Comparison of ENCODE assay signal across 8 cellular contexts in genomic region chr11:125871391-125872137, GRCh38. TPM values are rescaled to one million over a fixed set of nuclear protein-coding genes. Genes with fewer than 3 reads are reported as not detected.
A peak's percentile ranks its signal among the peaks of the same experiment; 100 is the strongest.
DNase-seq lines count a peak whose midpoint lies in the region; ATAC-seq and TF ChIP-seq lines count a peak whose summit lies in the region.

No MANE protein-coding gene starts in this region.

- 0 out of 2 replicates have a peak, but pooled peaks cover 4% of the 10 kb centered on the region for H3K9me3 ChIP-seq in Caco-2

- BruUV-seq in Caco-2 (replicated peaks; lab: Mats Ljungman, UMichigan), result no TSS peak

- no peaks in the 10 kb centered on the region for H3K36me3 ChIP-seq in Caco-2 (ENCODE audit: control insufficient read depth, insufficient read depth, low read length)

- peaks cover 7% of the 10 kb centered on the region for H3K4me1 Mint-ChIP-seq in Caco-2 (ENCODE audit: low read depth, unreplicated experiment)
- H3K4me1 Mint-ChIP-seq in activated CD4-positive, alpha-beta T cell treated with anti-CD3 and anti-CD28 coated beads, Interleukin-2, amount 10 ng/mL, durations not matched to agents 24 days and 14 days, result no peaks in the 10 kb centered on the region
- no peaks in the 10 kb centered on the region for H3K4me1 Mint-ChIP-seq in natural killer cell treated with Interleukin-12 subunit alpha and Interleukin-12 subunit beta and Interleukin-15 and Interleukin-18, amount 100 ng/mL, for 72 hours (ENCODE audit: low read depth in 2 of 2)

- intact Hi-C loops in Caco-2 (cut with micrococcal nuclease; ENCODE audit: unreplicated experiment), result loop anchor here (5.0 to 10.0 kb wide), 4 partner anchors 299 to 707 kb away; partner anchors contain the start of gene PKNOX2
- intact Hi-C loops in activated CD4-positive, alpha-beta T cell treated with anti-CD3 and anti-CD28 coated beads, Interleukin-2, amount 10 ng/mL, durations not matched to agents 24 days and 14 days (cut with micrococcal nuclease), result loop anchor here (5.0 kb wide), 2 partner anchors 149 to 449 kb away; no protein-coding TSS in a partner anchor

- POLR2A ChIA-PET in Caco-2 (lab: Charles Lee), result no interaction called here

- H3K4me1 ChIP-seq in Caco-2, result no peaks in the 10 kb centered on the region

- H3K4me3 Mint-ChIP-seq in Caco-2 (ENCODE audit: unreplicated experiment), result no peak overlapping the region
- H3K4me3 Mint-ChIP-seq in activated CD4-positive, alpha-beta T cell treated with anti-CD3 and anti-CD28 coated beads, Interleukin-2, amount 10 ng/mL, durations not matched to agents 24 days and 14 days, result no peak overlapping the region
- H3K4me3 Mint-ChIP-seq in natural killer cell treated with Interleukin-12 subunit alpha and Interleukin-12 subunit beta and Interleukin-15 and Interleukin-18, amount 100 ng/mL, for 72 hours, result no peak overlapping the region

- H3K4me3 ChIP-seq in Caco-2 (ENCODE audit: low read depth, low read length), result no peak overlapping the region

- no peak overlapping the region for H3K27ac Mint-ChIP-seq in Caco-2 (ENCODE audit: unreplicated experiment)
- no peak overlapping the region for H3K27ac Mint-ChIP-seq in activated CD4-positive, alpha-beta T cell treated with anti-CD3 and anti-CD28 coated beads, Interleukin-2, amount 10 ng/mL, durations not matched to agents 24 days and 14 days
- H3K27ac Mint-ChIP-seq in natural killer cell treated with Interleukin-12 subunit alpha and Interleukin-12 subunit beta and Interleukin-15 and Interleukin-18, amount 100 ng/mL, for 72 hours, result no peak overlapping the region

- H3K27me3 Mint-ChIP-seq in Caco-2 (ENCODE audit: insufficient read depth, unreplicated experiment), result no peaks in the 10 kb centered on the region
- peaks cover 21% of the 10 kb centered on the region for H3K27me3 Mint-ChIP-seq in activated CD4-positive, alpha-beta T cell treated with anti-CD3 and anti-CD28 coated beads, Interleukin-2, amount 10 ng/mL, durations not matched to agents 24 days and 14 days
- peaks cover 7 to 13% of the 10 kb centered on the region in 2 donors for H3K27me3 Mint-ChIP-seq in natural killer cell treated with Interleukin-12 subunit alpha and Interleukin-12 subunit beta and Interleukin-15 and Interleukin-18, amount 100 ng/mL, for 72 hours

- peak in 1 of 2 experiments; percentile 63 for DNase-seq in Caco-2
- DNase-seq in HuH-7.5 (ENCODE audit: low spot score), result peak; percentile 39
- DNase-seq in activated CD4-positive, alpha-beta T cell treated with anti-CD3 and anti-CD28 coated beads, Interleukin-2, amount 10 ng/mL, durations not matched to agents 24 days and 14 days, result peak; percentile 78
- peak; percentile 26 for DNase-seq in hepatic stellate cell (ENCODE audit: low spot score)
- no peak for DNase-seq in NCI-H2171 treated with DMSO at 0.1 percent for 48 hours (lab: John Stamatoyannopoulos, UW)
- DNase-seq in natural killer cell treated with Interleukin-12 subunit alpha and Interleukin-12 subunit beta and Interleukin-15 and Interleukin-18, amount 100 ng/mL, for 72 hours (ENCODE audit: low spot score), result no peak

- H3K36me3 Mint-ChIP-seq in Caco-2 (ENCODE audit: insufficient read depth, unreplicated experiment), result no peaks in the 10 kb centered on the region
- H3K36me3 Mint-ChIP-seq in activated CD4-positive, alpha-beta T cell treated with anti-CD3 and anti-CD28 coated beads, Interleukin-2, amount 10 ng/mL, durations not matched to agents 24 days and 14 days (ENCODE audit: low read depth), result no peaks in the 10 kb centered on the region
- peaks cover 4% of the 10 kb centered on the region for H3K36me3 Mint-ChIP-seq in natural killer cell treated with Interleukin-12 subunit alpha and Interleukin-12 subunit beta and Interleukin-15 and Interleukin-18, amount 100 ng/mL, for 72 hours

- peaks cover 14% of the 10 kb centered on the region for H3K9me3 Mint-ChIP-seq in Caco-2 (ENCODE audit: unreplicated experiment)
- H3K9me3 Mint-ChIP-seq in activated CD4-positive, alpha-beta T cell treated with anti-CD3 and anti-CD28 coated beads, Interleukin-2, amount 10 ng/mL, durations not matched to agents 24 days and 14 days, result no peaks in the 10 kb centered on the region
- H3K9me3 Mint-ChIP-seq in natural killer cell treated with Interleukin-12 subunit alpha and Interleukin-12 subunit beta and Interleukin-15 and Interleukin-18, amount 100 ng/mL, for 72 hours, result no peaks in the 10 kb centered on the region

- TF ChIP-seq CTCF in Caco-2 (IDR thresholded peaks at IDR 0.05; ENCODE audit: insufficient read depth in 1 of 2, low read depth in 1 of 2, low read length in 1 of 2, severe bottlenecking in 1 of 2, unreplicated experiment in 1 of 2), result peak; percentile 46 to 61

- ATAC-seq in HG03159 (IDR thresholded peaks at IDR 0.05; ENCODE audit: unreplicated experiment) (no peak), GM21786 (IDR thresholded peaks at IDR 0.05; ENCODE audit: unreplicated experiment) (no peak)
- no peak for ATAC-seq in natural killer cell treated with Interleukin-12 subunit alpha and Interleukin-12 subunit beta and Interleukin-15 and Interleukin-18, amount 100 ng/mL, for 72 hours

- CTCF ChIA-PET in Caco-2 (lab: Charles Lee), result no interaction called here

- no peaks in the 10 kb centered on the region for H3K27me3 ChIP-seq in Caco-2 (replicated peaks; ENCODE audit: control insufficient read depth, insufficient read depth, low read length)

RNA-seq across cellular contexts. Expression of gene HYLS1, which starts 15.9 kb away (rescaled TPM):
- total RNA-seq in Caco-2 (2022), result 2.0 and 2.5 TPM in 2 replicates
- 6.7 and 7.6 TPM in 2 replicates for total RNA-seq in activated CD4-positive, alpha-beta T cell treated with anti-CD3 and anti-CD28 coated beads, Interleukin-2, amount 10 ng/mL, durations not matched to agents 24 days and 14 days
- total RNA-seq in natural killer cell treated with Interleukin-12 subunit alpha and Interleukin-12 subunit beta and Interleukin-15 and Interleukin-18, amount 100 ng/mL, for 72 hours, result 1 to 10 TPM; 6.4 to 8.4 TPM

RNA-seq across cellular contexts. Expression of gene PUS3, which starts 31.4 kb away (rescaled TPM):
- total RNA-seq in Caco-2 (2022), result 19.9 and 22.4 TPM in 2 replicates
- total RNA-seq in activated CD4-positive, alpha-beta T cell treated with anti-CD3 and anti-CD28 coated beads, Interleukin-2, amount 10 ng/mL, durations not matched to agents 24 days and 14 days, result 18.0 and 19.2 TPM in 2 replicates
- total RNA-seq in natural killer cell treated with Interleukin-12 subunit alpha and Interleukin-12 subunit beta and Interleukin-15 and Interleukin-18, amount 100 ng/mL, for 72 hours, result 10 to 100 TPM; 11.6 to 12.9 TPM

RNA-seq across cellular contexts. Expression of gene DDX25, which starts 32.7 kb away (rescaled TPM):
- total RNA-seq in Caco-2 (2022), result not detected in 2 replicates
- 0.19 TPM in 1 of 2 replicates, not detected in the other for total RNA-seq in activated CD4-positive, alpha-beta T cell treated with anti-CD3 and anti-CD28 coated beads, Interleukin-2, amount 10 ng/mL, durations not matched to agents 24 days and 14 days
- total RNA-seq in natural killer cell treated with Interleukin-12 subunit alpha and Interleukin-12 subunit beta and Interleukin-15 and Interleukin-18, amount 100 ng/mL, for 72 hours, result not detected

RNA-seq across cellular contexts. Expression of gene PATE4, which starts 38.4 kb away (rescaled TPM):
- not detected in 2 replicates for total RNA-seq in Caco-2 (2022)
- total RNA-seq in activated CD4-positive, alpha-beta T cell treated with anti-CD3 and anti-CD28 coated beads, Interleukin-2, amount 10 ng/mL, durations not matched to agents 24 days and 14 days, result not detected in 2 replicates
- not detected for total RNA-seq in natural killer cell treated with Interleukin-12 subunit alpha and Interleukin-12 subunit beta and Interleukin-15 and Interleukin-18, amount 100 ng/mL, for 72 hours

Comparison
In these comparisons a context has a peak if more than half of its experiments do, and no peak if none do; other contexts are left out.
1. DNase-seq: peak in HuH-7.5 (single experiment), activated CD4-positive, alpha-beta T cell treated with anti-CD3 and anti-CD28 coated beads, Interleukin-2, amount 10 ng/mL, durations not matched to agents 24 days and 14 days (single experiment) and hepatic stellate cell (single experiment); none in NCI-H2171 treated with DMSO at 0.1 percent for 48 hours (single experiment) and natural killer cell treated with Interleukin-12 subunit alpha and Interleukin-12 subunit beta and Interleukin-15 and Interleukin-18, amount 100 ng/mL, for 72 hours (single experiment).